9 cellular contexts compared by ENCODE assay signal in genomic region chr4:140243345-140243753, GRCh38.
DNase-seq lines count a peak whose midpoint lies in the region; ATAC-seq and TF ChIP-seq lines count a peak whose summit lies in the region.
"Had no signal": no experiment of that assay in that cellular context is flagged by ENCODE, and none has a peak within 500 bp of the region (broad histone marks: within the 10 kb centered on the region; RNA-seq: fewer than 3 reads in every experiment).

No MANE protein-coding gene starts in this region.

- TF ChIP-seq CTCF in OCI-LY3 (IDR thresholded peaks at IDR 0.05; ENCODE audit: low read depth, low read length), result no peak

- intact Hi-C loops in left colon (cut with DNase I, micrococcal nuclease), result loop anchor here in 1 of 2 donors (5.0 kb wide), 1 partner anchor 91 kb away; the partner anchor contains the start of gene MAML3

- peak overlapping the region; percentile 53 for H3K4me3 ChIP-seq in OCI-LY3 (ENCODE audit: low read length)

- H3K4me2 ChIP-seq in OCI-LY3 (ENCODE audit: low read length), result peak overlapping the region; percentile 71

- H3K79me2 ChIP-seq in OCI-LY3 (ENCODE audit: low read length), result no peaks in the 10 kb centered on the region
- H3K79me2 ChIP-seq: parathyroid adenoma had no signal

- no peak overlapping the region for H3K27ac ChIP-seq in OCI-LY3 (ENCODE audit: low read length)
- H3K27ac ChIP-seq: parathyroid adenoma had no signal

- H4K20me1 ChIP-seq in OCI-LY3 (ENCODE audit: insufficient read depth, low read length), result no peaks in the 10 kb centered on the region; the same call in 1 of the 2 replicates

- CTCF ChIA-PET in activated CD8-positive, alpha-beta memory T cell treated with anti-CD3 and anti-CD28 coated beads, Interleukin-2, amount 10 ng/mL, durations not matched to agents 7 days and 5 days (lab: Charles Lee), result interaction anchor here (0.7 to 2.2 kb wide), 8 partner anchors 9 to 231 kb away, joined by 3 to 11 read pairs (median 5); no protein-coding TSS in a partner anchor

- peaks cover 23% of the 10 kb centered on the region for H3K4me1 Mint-ChIP-seq in activated CD8-positive, alpha-beta memory T cell treated with anti-CD3 and anti-CD28 coated beads, Interleukin-2, amount 10 ng/mL, durations not matched to agents 7 days and 5 days
- peaks cover 22 to 28% (median 24%) of the 10 kb centered on the region in 3 donors for H3K4me1 Mint-ChIP-seq in IgD-negative memory B cell

- no peaks in the 10 kb centered on the region for H3K36me3 Mint-ChIP-seq in activated CD8-positive, alpha-beta memory T cell treated with anti-CD3 and anti-CD28 coated beads, Interleukin-2, amount 10 ng/mL, durations not matched to agents 7 days and 5 days
- peaks cover 2% of the 10 kb centered on the region for H3K36me3 Mint-ChIP-seq in IgD-negative memory B cell

- peak overlapping the region; percentile 27 for H3K4me3 Mint-ChIP-seq in activated CD8-positive, alpha-beta memory T cell treated with anti-CD3 and anti-CD28 coated beads, Interleukin-2, amount 10 ng/mL, durations not matched to agents 7 days and 5 days
- H3K4me3 Mint-ChIP-seq in IgD-negative memory B cell, result peak overlapping the region; percentile 33 to 81 (median 56)

- H2AFZ ChIP-seq in OCI-LY3 (ENCODE audit: low read depth, low read length), result 0 out of 2 replicates have a peak overlapping the region, but pooled peaks have one; percentile 20
- H2AFZ ChIP-seq: parathyroid adenoma had no signal

- peaks cover 12% of the 10 kb centered on the region for H3K27me3 Mint-ChIP-seq in activated CD8-positive, alpha-beta memory T cell treated with anti-CD3 and anti-CD28 coated beads, Interleukin-2, amount 10 ng/mL, durations not matched to agents 7 days and 5 days
- peaks cover 2% of the 10 kb centered on the region for H3K27me3 Mint-ChIP-seq in IgD-negative memory B cell

- H3K27ac Mint-ChIP-seq in activated CD8-positive, alpha-beta memory T cell treated with anti-CD3 and anti-CD28 coated beads, Interleukin-2, amount 10 ng/mL, durations not matched to agents 7 days and 5 days, result peak overlapping the region; percentile 54
- H3K27ac Mint-ChIP-seq in IgD-negative memory B cell, result peak overlapping the region in 2 of 3 donors; percentile 1 to 64

- peaks cover 19% of the 10 kb centered on the region for H3K4me1 ChIP-seq in OCI-LY3 (ENCODE audit: low read length)

- H3K9me3 ChIP-seq in OCI-LY3 (ENCODE audit: insufficient read depth, low read length), result no peaks in the 10 kb centered on the region

- H3K36me3 ChIP-seq in OCI-LY3 (replicated peaks; ENCODE audit: low read depth, low read length), result no peaks in the 10 kb centered on the region

- DNase-seq in activated CD8-positive, alpha-beta memory T cell treated with anti-CD3 and anti-CD28 coated beads, Interleukin-2, amount 10 ng/mL, durations not matched to agents 7 days and 5 days, result no peak
- no peak for DNase-seq in activated CD8-positive, alpha-beta memory T cell treated with anti-CD3 and anti-CD28 coated beads, Interleukin-2, amount 50 U/mL, for 48 hours
- DNase-seq in left colon (peak; percentile 75 to 81), putamen (ENCODE audit: low spot score) (no peak), foreskin melanocyte (no peak)

- no peaks in the 10 kb centered on the region for H3K9me3 Mint-ChIP-seq in activated CD8-positive, alpha-beta memory T cell treated with anti-CD3 and anti-CD28 coated beads, Interleukin-2, amount 10 ng/mL, durations not matched to agents 7 days and 5 days (ENCODE audit: low read depth)
- no peaks in the 10 kb centered on the region for H3K9me3 Mint-ChIP-seq in IgD-negative memory B cell

- H3K9ac ChIP-seq in OCI-LY3 (ENCODE audit: low read length), result peak overlapping the region; percentile 0; the same call in 1 of the 2 replicates
- H3K9ac ChIP-seq: parathyroid adenoma had no signal

- H3K27me3 ChIP-seq in OCI-LY3 (ENCODE audit: low read depth, low read length), result peaks cover 68% of the 10 kb centered on the region

- peak; percentile 69 for ATAC-seq in activated CD8-positive, alpha-beta memory T cell treated with anti-CD3 and anti-CD28 coated beads, Interleukin-2, amount 10 ng/mL, durations not matched to agents 7 days and 5 days
- ATAC-seq in GM21576 (IDR thresholded peaks at IDR 0.05; ENCODE audit: unreplicated experiment) (peak; percentile 85), left colon (peak; percentile 88)

Comparison
In these comparisons a context has a peak if more than half of its experiments do, and no peak if none do; other contexts are left out.
1. DNase-seq: peak in left colon (2 of 2); none in activated CD8-positive, alpha-beta memory T cell treated with anti-CD3 and anti-CD28 coated beads, Interleukin-2, amount 10 ng/mL, durations not matched to agents 7 days and 5 days (single experiment), activated CD8-positive, alpha-beta memory T cell treated with anti-CD3 and anti-CD28 coated beads, Interleukin-2, amount 50 U/mL, for 48 hours (single experiment), putamen (single experiment) and foreskin melanocyte (single experiment).
2. Peak in every context shown above with its lines, with median percentiles within 50 percentile points of each other: ATAC-seq.